ENCODE assay signal across 8 cellular contexts in the genomic region with DNA sequence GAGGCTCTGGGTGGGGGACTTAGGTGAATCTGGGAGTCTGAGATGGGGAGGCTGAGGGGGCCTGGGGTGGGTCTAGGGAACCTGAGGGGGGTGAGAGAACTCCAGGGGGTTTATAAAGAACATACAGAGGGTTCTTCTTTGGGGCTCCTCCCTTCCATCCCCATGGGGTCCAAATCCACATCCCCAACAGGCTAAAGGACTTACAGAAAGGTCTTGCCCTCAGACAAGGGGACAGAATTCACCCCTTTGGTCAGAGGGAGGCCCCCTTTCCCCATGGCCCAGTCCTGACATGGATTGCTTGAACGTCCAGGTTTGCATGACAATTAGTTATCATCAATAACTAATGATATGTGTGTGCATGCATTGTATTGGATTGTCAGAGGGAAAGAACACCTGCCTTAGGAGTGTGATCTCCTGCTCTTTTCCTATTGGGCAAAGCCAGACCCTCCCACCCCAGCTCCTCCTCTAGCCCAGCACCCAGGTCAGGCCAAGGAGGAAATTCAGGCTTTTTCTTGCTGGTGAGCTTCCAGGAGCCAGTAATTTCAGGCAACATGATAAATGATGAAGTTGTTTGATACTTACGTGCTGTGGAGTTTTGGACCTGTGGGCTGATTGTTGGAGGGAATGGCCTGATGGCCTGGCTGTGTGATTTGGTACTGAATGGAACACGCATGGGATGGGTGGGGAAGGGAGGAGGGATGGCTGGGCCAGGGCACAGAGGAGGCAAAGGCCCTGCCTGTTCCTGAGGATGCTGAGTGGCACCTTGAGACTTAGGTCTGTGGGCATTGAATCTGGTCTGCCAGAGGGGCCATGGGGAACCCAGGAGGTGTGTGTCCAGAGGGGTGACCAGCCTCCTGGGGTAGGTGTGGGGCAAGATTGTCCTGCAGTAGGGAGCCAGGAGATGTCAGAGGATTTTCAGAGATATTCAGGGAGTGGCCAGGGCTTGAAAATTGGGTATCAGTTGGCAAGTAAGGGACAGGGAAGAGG. TPM values are rescaled to one million over a fixed set of nuclear protein-coding genes. Genes with fewer than 3 reads are reported as not detected.
DNase-seq lines count a peak whose midpoint lies in the region; ATAC-seq, FAIRE-seq and TF ChIP-seq lines count a peak whose summit lies in the region.

No MANE protein-coding gene starts in this region.

- H4K20me1 ChIP-seq in astrocyte (ENCODE audit: insufficient read depth, low read length), result peaks cover 10% of the 10 kb centered on the region

- H3K4me3 Mint-ChIP-seq in astrocyte (ENCODE audit: unreplicated experiment), result peak overlapping the region; percentile 85

- no peak for ATAC-seq in HG03432 (IDR thresholded peaks at IDR 0.05; ENCODE audit: unreplicated experiment)

- no peak for FAIRE-seq in astrocyte (lab: Jason Lieb, UNC)

- H3K27me3 ChIP-seq in astrocyte (ENCODE audit: insufficient read depth, low read length), result peaks cover 7% of the 10 kb centered on the region

- H3K36me3 Mint-ChIP-seq in astrocyte (ENCODE audit: low read depth, unreplicated experiment), result peaks cover 4% of the 10 kb centered on the region

- TF ChIP-seq CTCF in astrocyte (IDR thresholded peaks at IDR 0.05; ENCODE audit: insufficient read depth, low read depth, low read length) (no peak), lower leg skin (IDR thresholded peaks at IDR 0.05) (no peak)

- H3K9ac ChIP-seq in astrocyte (ENCODE audit: low read length), result peak overlapping the region; percentile 85

- peaks cover 3% of the 10 kb centered on the region for H3K9me3 Mint-ChIP-seq in astrocyte (ENCODE audit: unreplicated experiment)

- no peaks in the 10 kb centered on the region for H3K9me3 ChIP-seq in astrocyte (ENCODE audit: insufficient read depth, low read depth, low read length)

- no peak overlapping the region for H2AFZ ChIP-seq in astrocyte (ENCODE audit: low read depth, low read length)

- H3K27ac ChIP-seq in astrocyte (ENCODE audit: low read depth, low read length), result no peak overlapping the region

- 23 to 28% methylated on average over 3 of the region's 3 CpGs for WGBS in lower leg skin, 2 donors

- no peak overlapping the region for H3K27ac Mint-ChIP-seq in astrocyte (ENCODE audit: unreplicated experiment)

- peak overlapping the region; percentile 62 for H3K4me3 ChIP-seq in astrocyte (ENCODE audit: insufficient read depth, low read depth, low read length)
- peak overlapping the region; percentile 63 for H3K4me3 ChIP-seq in lower leg skin (ENCODE audit: low read depth, poor library complexity, severe bottlenecking)

- no peaks in the 10 kb centered on the region for H3K4me1 ChIP-seq in astrocyte (ENCODE audit: insufficient read depth, low read length)

- peaks cover 19% of the 10 kb centered on the region for H3K27me3 Mint-ChIP-seq in astrocyte (ENCODE audit: low read depth, unreplicated experiment)

- TF ChIP-seq RAD21 in Ishikawa (IDR thresholded peaks at IDR 0.05; ENCODE audit: low read depth), result no peak

- peaks cover 8% of the 10 kb centered on the region for H3K79me2 ChIP-seq in astrocyte (ENCODE audit: insufficient read depth, low read length)

- peak overlapping the region; percentile 88 for H3K4me2 ChIP-seq in astrocyte (ENCODE audit: low read length)

- TF ChIP-seq POLR2A in lower leg skin (IDR thresholded peaks at IDR 0.05), result no peak

- DNase-seq in DMS153 treated with DMSO at 0.1 percent for 48 hours (lab: John Stamatoyannopoulos, UW; ENCODE audit: unreplicated experiment) (peak; percentile 20), astrocyte (ENCODE audit: low read depth) (no peak), lower leg skin (ENCODE audit: low spot score in 2 of 2) (no peak), ureter (ENCODE audit: low spot score) (peak; percentile 71), occipital lobe (lab: John Stamatoyannopoulos, UW) (no peak), NCI-H128 (lab: John Stamatoyannopoulos, UW; ENCODE audit: unreplicated experiment) (no peak)

- H3K36me3 ChIP-seq in astrocyte (ENCODE audit: insufficient read depth, low read length), result no peaks in the 10 kb centered on the region

- intact Hi-C loops in lower leg skin (cut with DNase I; ENCODE audit: low total_unique reads), result no loop called here

- TF ChIP-seq EP300 in Ishikawa (IDR thresholded peaks at IDR 0.05; ENCODE audit: borderline replicate concordance), result no peak

- H3K4me1 Mint-ChIP-seq in astrocyte (ENCODE audit: low read depth, unreplicated experiment), result no peaks in the 10 kb centered on the region

TF ChIP-seq in Ishikawa, 13 proteins besides CTCF, POLR2A, EP300 and RAD21:
- TF ChIP-seq, protein P1, sequence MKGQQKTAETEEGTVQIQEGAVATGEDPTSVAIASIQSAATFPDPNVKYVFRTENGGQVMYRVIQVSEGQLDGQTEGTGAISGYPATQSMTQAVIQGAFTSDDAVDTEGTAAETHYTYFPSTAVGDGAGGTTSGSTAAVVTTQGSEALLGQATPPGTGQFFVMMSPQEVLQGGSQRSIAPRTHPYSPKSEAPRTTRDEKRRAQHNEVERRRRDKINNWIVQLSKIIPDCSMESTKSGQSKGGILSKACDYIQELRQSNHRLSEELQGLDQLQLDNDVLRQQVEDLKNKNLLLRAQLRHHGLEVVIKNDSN (IDR thresholded peaks at IDR 0.05), result no peak
- TF ChIP-seq, protein P2, sequence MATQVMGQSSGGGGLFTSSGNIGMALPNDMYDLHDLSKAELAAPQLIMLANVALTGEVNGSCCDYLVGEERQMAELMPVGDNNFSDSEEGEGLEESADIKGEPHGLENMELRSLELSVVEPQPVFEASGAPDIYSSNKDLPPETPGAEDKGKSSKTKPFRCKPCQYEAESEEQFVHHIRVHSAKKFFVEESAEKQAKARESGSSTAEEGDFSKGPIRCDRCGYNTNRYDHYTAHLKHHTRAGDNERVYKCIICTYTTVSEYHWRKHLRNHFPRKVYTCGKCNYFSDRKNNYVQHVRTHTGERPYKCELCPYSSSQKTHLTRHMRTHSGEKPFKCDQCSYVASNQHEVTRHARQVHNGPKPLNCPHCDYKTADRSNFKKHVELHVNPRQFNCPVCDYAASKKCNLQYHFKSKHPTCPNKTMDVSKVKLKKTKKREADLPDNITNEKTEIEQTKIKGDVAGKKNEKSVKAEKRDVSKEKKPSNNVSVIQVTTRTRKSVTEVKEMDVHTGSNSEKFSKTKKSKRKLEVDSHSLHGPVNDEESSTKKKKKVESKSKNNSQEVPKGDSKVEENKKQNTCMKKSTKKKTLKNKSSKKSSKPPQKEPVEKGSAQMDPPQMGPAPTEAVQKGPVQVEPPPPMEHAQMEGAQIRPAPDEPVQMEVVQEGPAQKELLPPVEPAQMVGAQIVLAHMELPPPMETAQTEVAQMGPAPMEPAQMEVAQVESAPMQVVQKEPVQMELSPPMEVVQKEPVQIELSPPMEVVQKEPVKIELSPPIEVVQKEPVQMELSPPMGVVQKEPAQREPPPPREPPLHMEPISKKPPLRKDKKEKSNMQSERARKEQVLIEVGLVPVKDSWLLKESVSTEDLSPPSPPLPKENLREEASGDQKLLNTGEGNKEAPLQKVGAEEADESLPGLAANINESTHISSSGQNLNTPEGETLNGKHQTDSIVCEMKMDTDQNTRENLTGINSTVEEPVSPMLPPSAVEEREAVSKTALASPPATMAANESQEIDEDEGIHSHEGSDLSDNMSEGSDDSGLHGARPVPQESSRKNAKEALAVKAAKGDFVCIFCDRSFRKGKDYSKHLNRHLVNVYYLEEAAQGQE (IDR thresholded peaks at IDR 0.05; ENCODE audit: low read depth), result no peak
- TF ChIP-seq, protein P3, sequence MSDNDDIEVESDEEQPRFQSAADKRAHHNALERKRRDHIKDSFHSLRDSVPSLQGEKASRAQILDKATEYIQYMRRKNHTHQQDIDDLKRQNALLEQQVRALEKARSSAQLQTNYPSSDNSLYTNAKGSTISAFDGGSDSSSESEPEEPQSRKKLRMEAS (IDR thresholded peaks at IDR 0.05), result 0 out of 2 replicates have a peak, but pooled peaks have one; percentile 42
TF ChIP-seq in Ishikawa: peak in this region for 1.

RNA-seq across cellular contexts. Expression of a gene that starts 1.1 kb away (rescaled TPM):
- total RNA-seq in astrocyte (4.4 and 6.0 TPM in 2 replicates), lower leg skin (10 to 100 TPM in 3 of 4 donors, 1 to 10 TPM in 1; 7.9 to 23.2 (median 18.2) TPM), ureter (14.9 TPM), occipital lobe (7.0 TPM)

RNA-seq across cellular contexts. Expression of a gene that starts 25.3 kb away (rescaled TPM):
- total RNA-seq in astrocyte, result 5.6 and 8.8 TPM in 2 replicates
- total RNA-seq in lower leg skin, result under 1 TPM in 3 of 4 donors, not detected in 1; 0.46 to 0.63 (median 0.52) TPM
- 1.3 TPM for total RNA-seq in ureter
- 34.5 TPM for total RNA-seq in occipital lobe

RNA-seq across cellular contexts. Expression of a gene that starts 31.3 kb away (rescaled TPM):
- total RNA-seq in astrocyte (18.5 and 53.1 TPM in 2 replicates), lower leg skin (10 to 100 TPM; 27.7 to 90.8 (median 40.1) TPM), ureter (7.8 TPM), occipital lobe (0.94 TPM)

RNA-seq across cellular contexts. Expression of a gene that starts 45.5 kb away (rescaled TPM):
- total RNA-seq in astrocyte, result 8.4 and 8.8 TPM in 2 replicates
- total RNA-seq in lower leg skin, result 1 to 10 TPM; 2.1 to 5.5 (median 4.2) TPM
- 19.7 TPM for total RNA-seq in ureter
- total RNA-seq in occipital lobe, result 6.6 TPM

RNA-seq across cellular contexts. Expression of a gene that starts 49.3 kb away (rescaled TPM):
- 47.4 and 54.6 TPM in 2 replicates for total RNA-seq in astrocyte
- 100 to 1,000 TPM in 3 of 4 donors, 10 to 100 TPM in 1; 91.8 to 119 (median 107) TPM for total RNA-seq in lower leg skin
- 62.1 TPM for total RNA-seq in ureter
- total RNA-seq in occipital lobe, result 20.0 TPM

Comparison
In these comparisons a context has a peak if more than half of its experiments do, and no peak if none do; other contexts are left out.
1. DNase-seq: peak in DMS153 treated with DMSO at 0.1 percent for 48 hours (single experiment) and ureter (single experiment); none in astrocyte (single experiment), lower leg skin (0 of 2), occipital lobe (single experiment) and NCI-H128 (single experiment).